8 cellular contexts compared by ENCODE assay signal in the genomic region with DNA sequence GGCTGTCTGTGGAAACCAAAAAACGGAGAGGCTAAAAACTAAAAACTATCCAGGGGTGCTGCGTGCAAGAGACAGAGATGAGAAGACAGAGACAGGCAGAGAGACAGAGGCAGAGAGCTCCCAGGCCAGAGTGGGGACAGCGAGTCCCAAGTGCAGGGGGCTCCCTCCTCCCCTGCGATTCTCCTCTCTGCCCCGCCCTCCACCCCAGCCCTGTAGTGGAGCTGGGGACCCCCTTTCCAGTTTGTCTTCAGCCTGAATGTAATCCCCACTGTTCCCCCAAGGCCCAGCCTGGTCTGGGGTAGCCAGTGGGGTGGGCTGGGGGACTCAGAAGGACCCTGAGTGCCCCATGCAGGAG. TPM values are rescaled to one million over a fixed set of nuclear protein-coding genes. Genes with fewer than 3 reads are reported as not detected.
DNase-seq lines count a peak whose midpoint lies in the region; FAIRE-seq and TF ChIP-seq lines count a peak whose summit lies in the region.

No MANE protein-coding gene starts in this region.

- peaks cover 0 to 16% (median 3%) of the 10 kb centered on the region in 11 experiments; a peak in 5 of 22 replicates for H3K36me3 ChIP-seq in BLaER1 treated with 17β-estradiol and CSF1 and Interleukin-3, amounts not matched to agents 10 nM and 100 nM
- H3K36me3 ChIP-seq in PC-9 (ENCODE audit: low read depth) (no peaks in the 10 kb centered on the region), endothelial cell of umbilical vein (ENCODE audit: control insufficient read depth in 2 of 2, extremely low read depth in 1 of 2, insufficient read depth in 2 of 2, low read length in 2 of 2) (no peaks in the 10 kb centered on the region), prostate gland (no peaks in the 10 kb centered on the region)

- peaks cover 63 to 83% (median 81%) of the 10 kb centered on the region in 10 experiments for H3K4me1 ChIP-seq in BLaER1 treated with 17β-estradiol and CSF1 and Interleukin-3, amounts not matched to agents 10 nM and 100 nM
- H3K4me1 ChIP-seq in PC-9 (replicated peaks; ENCODE audit: insufficient read depth) (0 out of 2 replicates have a peak, but pooled peaks cover 4% of the 10 kb centered on the region), endothelial cell of umbilical vein (ENCODE audit: control insufficient read depth, extremely low read depth, insufficient read depth, low read length) (peaks cover 26% of the 10 kb centered on the region), prostate gland (replicated peaks) (peaks cover 18% of the 10 kb centered on the region)

- H3K4me2 ChIP-seq in BLaER1 treated with 17β-estradiol and CSF1 and Interleukin-3, amounts not matched to agents 10 nM and 100 nM, result peak overlapping the region; percentile 93 to 100 (median 98)
- peak overlapping the region; percentile 88 for H3K4me2 ChIP-seq in PC-9
- peak overlapping the region; percentile 64 for H3K4me2 ChIP-seq in endothelial cell of umbilical vein (ENCODE audit: insufficient read depth, low read length)

- H3K9me1 ChIP-seq in endothelial cell of umbilical vein (replicated peaks; ENCODE audit: control insufficient read depth, extremely low read depth, insufficient read depth, low read length), result no peaks in the 10 kb centered on the region

- intact Hi-C loops in PC-9 (cut with micrococcal nuclease; ENCODE audit: unreplicated experiment), result no loop called here
- intact Hi-C loops in endothelial cell of umbilical vein (cut with micrococcal nuclease), result no loop called here
- intact Hi-C loops in prostate gland (cut with DNase I), result loop anchor here (5.0 kb wide), 1 partner anchor 39 kb away; no protein-coding TSS in a partner anchor

- H3K79me2 ChIP-seq in PC-9 (ENCODE audit: low read depth) (peaks cover 64% of the 10 kb centered on the region), endothelial cell of umbilical vein (ENCODE audit: control insufficient read depth, insufficient read depth, low read length) (peaks cover 74% of the 10 kb centered on the region)

- no TSS peak for BruUV-seq in PC-9 (replicated peaks; lab: Mats Ljungman, UMichigan)
- no TSS peak for BruUV-seq in endothelial cell of umbilical vein (replicated peaks; lab: Mats Ljungman, UMichigan)

- no peaks in the 10 kb centered on the region for H3K27me3 ChIP-seq in BLaER1 treated with 17β-estradiol and CSF1 and Interleukin-3, amounts not matched to agents 10 nM and 100 nM
- H3K27me3 ChIP-seq in PC-9 (ENCODE audit: insufficient read depth, low read depth), result no peaks in the 10 kb centered on the region
- H3K27me3 ChIP-seq in endothelial cell of umbilical vein (ENCODE audit: control insufficient read depth in 2 of 2, insufficient read depth in 2 of 2, low read length in 2 of 2), result no peaks in the 10 kb centered on the region
- no peaks in the 10 kb centered on the region for H3K27me3 ChIP-seq in prostate gland (replicated peaks; ENCODE audit: insufficient read depth)

- H4K20me1 ChIP-seq in BLaER1 treated with 17β-estradiol and CSF1 and Interleukin-3, amounts not matched to agents 10 nM and 100 nM, result peaks cover 33 to 78% (median 58%) of the 10 kb centered on the region in 11 experiments
- peaks cover 16% of the 10 kb centered on the region for H4K20me1 ChIP-seq in PC-9 (ENCODE audit: insufficient read depth)
- H4K20me1 ChIP-seq in endothelial cell of umbilical vein (replicated peaks; ENCODE audit: control insufficient read depth, extremely low read depth, insufficient read depth, low read length), result no peaks in the 10 kb centered on the region

- H3F3A ChIP-seq in PC-9 (ENCODE audit: insufficient read depth, low read depth), result no peaks in the 10 kb centered on the region; the same call in 1 of the 2 replicates

- peak overlapping the region; percentile 14 to 98 (median 95); a peak in 20 of 22 replicates for H3K27ac ChIP-seq in BLaER1 treated with 17β-estradiol and CSF1 and Interleukin-3, amounts not matched to agents 10 nM and 100 nM
- no peak overlapping the region for H3K27ac ChIP-seq in PC-9
- H3K27ac ChIP-seq in endothelial cell of umbilical vein (ENCODE audit: insufficient read depth, low read depth, low read length), result no peak overlapping the region
- peak overlapping the region; percentile 96 to 100 for H3K27ac ChIP-seq in prostate gland

- FAIRE-seq in endothelial cell of umbilical vein (lab: Jason Lieb, UNC), result peak; percentile 15

- dilution Hi-C loops in endothelial cell of umbilical vein (cut with MboI; ENCODE audit: extremely low pct_ligation_motif_present, low sequenced_read_pairs), result no loop called here

- CTCF ChIA-PET in PC-9 (lab: Charles Lee) (no interaction called here), endothelial cell of umbilical vein (lab: Charles Lee) (interaction anchor here (2.3 kb wide), 1 partner anchor 61 kb away, joined by 10 read pairs; no protein-coding TSS in a partner anchor)

- 18% methylated on average over 5 of the region's 5 CpGs for WGBS in prostate gland

- H3K9me2 ChIP-seq in PC-9 (ENCODE audit: insufficient read depth), result no peaks in the 10 kb centered on the region

- no peak for TF ChIP-seq CTCF in PC-9 (conservative IDR thresholded peaks at IDR 0.05)
- no peak for TF ChIP-seq CTCF in endothelial cell of umbilical vein (IDR thresholded peaks at IDR 0.05; ENCODE audit: extremely low read depth in 1 of 2, insufficient read depth in 1 of 2, low read depth in 1 of 2, low read length in 2 of 2)
- TF ChIP-seq CTCF in prostate gland (IDR thresholded peaks at IDR 0.05), result no peak

- peak overlapping the region; percentile 86 to 98 (median 94) for H3K9ac ChIP-seq in BLaER1 treated with 17β-estradiol and CSF1 and Interleukin-3, amounts not matched to agents 10 nM and 100 nM
- peak overlapping the region; percentile 36 for H3K9ac ChIP-seq in endothelial cell of umbilical vein (replicated peaks; ENCODE audit: extremely low read depth, insufficient read depth, low read length)

- POLR2A ChIA-PET in PC-9 (lab: Charles Lee; ENCODE audit: unreplicated experiment), result no interaction called here
- POLR2A ChIA-PET in endothelial cell of umbilical vein (lab: Charles Lee), result no interaction called here

- TF ChIP-seq POLR2A in endothelial cell of umbilical vein (IDR thresholded peaks at IDR 0.05; ENCODE audit: low read depth, low read length) (no peak), prostate gland (IDR thresholded peaks at IDR 0.05) (no peak)

- DNase-seq in PC-9 (no peak), endothelial cell of umbilical vein (ENCODE audit: low read depth, low spot score) (no peak), prostate gland (ENCODE audit: low spot score) (no peak), pons (ENCODE audit: low spot score) (no peak), D341Med (ENCODE audit: low spot score) (no peak), SIG-M5 (lab: John Stamatoyannopoulos, UW) (no peak), NCI-H2029 treated with DMSO at 0.1 percent for 48 hours (lab: John Stamatoyannopoulos, UW) (no peak)

- H3K4me3 ChIP-seq in BLaER1 treated with 17β-estradiol and CSF1 and Interleukin-3, amounts not matched to agents 10 nM and 100 nM, result peak overlapping the region; percentile 79 to 94 (median 85); a peak in 19 of 20 replicates
- H3K4me3 ChIP-seq in PC-9 (peak overlapping the region; percentile 71; the same call in 1 of the 2 replicates), endothelial cell of umbilical vein (replicated peaks in 1 of 3; ENCODE audit: insufficient read depth in 1 of 3, low read depth in 1 of 3, low read length in 3 of 3) (peak overlapping the region in 1 of 3 experiments; percentile 9), prostate gland (peak overlapping the region; percentile 79 to 99)

- no peaks in the 10 kb centered on the region for H3K9me3 ChIP-seq in BLaER1 treated with 17β-estradiol and CSF1 and Interleukin-3, amounts not matched to agents 10 nM and 100 nM (replicated peaks in 1 of 11)
- H3K9me3 ChIP-seq in PC-9 (ENCODE audit: insufficient read depth, low read depth) (no peaks in the 10 kb centered on the region), endothelial cell of umbilical vein (replicated peaks; ENCODE audit: control insufficient read depth, insufficient read depth, low read length) (no peaks in the 10 kb centered on the region), prostate gland (no peaks in the 10 kb centered on the region)

- no peak overlapping the region for H2AFZ ChIP-seq in PC-9
- no peak overlapping the region for H2AFZ ChIP-seq in endothelial cell of umbilical vein (ENCODE audit: low read depth, low read length)

TF ChIP-seq in endothelial cell of umbilical vein, 7 proteins besides CTCF, POLR2A, EP300 and RAD21:
- TF ChIP-seq POLR2AphosphoS5 (IDR thresholded peaks at IDR 0.05; ENCODE audit: insufficient read depth, low read depth, low read length), result no peak
- TF ChIP-seq, protein P1, sequence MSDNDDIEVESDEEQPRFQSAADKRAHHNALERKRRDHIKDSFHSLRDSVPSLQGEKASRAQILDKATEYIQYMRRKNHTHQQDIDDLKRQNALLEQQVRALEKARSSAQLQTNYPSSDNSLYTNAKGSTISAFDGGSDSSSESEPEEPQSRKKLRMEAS (IDR thresholded peaks at IDR 0.05; ENCODE audit: insufficient read depth, insufficient read length), result no peak
- TF ChIP-seq MYC (IDR thresholded peaks at IDR 0.05; ENCODE audit: low read depth, low read length), result no peak
- no peak for TF ChIP-seq JUN (IDR thresholded peaks at IDR 0.05; ENCODE audit: borderline replicate concordance, insufficient read depth, insufficient read length, low read depth)
- no peak for TF ChIP-seq GATA2 (IDR thresholded peaks at IDR 0.05; ENCODE audit: insufficient read depth, insufficient read length, low read depth, low read length)
- TF ChIP-seq FOS (IDR thresholded peaks at IDR 0.05; ENCODE audit: borderline replicate concordance, insufficient read depth, low read length), result no peak
- no peak for TF ChIP-seq EZH2 (IDR thresholded peaks at IDR 0.05; ENCODE audit: borderline replicate concordance, low read depth, low read length, severe bottlenecking)

RNA-seq across cellular contexts. Expression of gene NFIC, which starts 2.0 kb away (rescaled TPM):
- total RNA-seq in PC-9 (2021) (71.1 and 75.6 TPM in 2 replicates), endothelial cell of umbilical vein (131 and 133 TPM in 2 replicates), prostate gland (100 to 1,000 TPM; 160 to 168 TPM)
- 8.5 and 11.4 TPM in 2 replicates for polyA plus RNA-seq in endothelial cell of umbilical vein
- polyA plus RNA-seq in endothelial cell of umbilical vein (2011; cell fraction: cytosol; rRNA removed), result 12.8 and 14.1 TPM in 2 replicates
- 21.9 and 24.5 TPM in 2 replicates for polyA plus RNA-seq in endothelial cell of umbilical vein (2011; cell fraction: nucleus; rRNA removed)
- 41.1 and 45.2 TPM in 2 replicates for polyA plus RNA-seq in endothelial cell of umbilical vein (2012)
- polyA minus RNA-seq in endothelial cell of umbilical vein, result 16.4 and 18.3 TPM in 2 replicates
- polyA minus RNA-seq in endothelial cell of umbilical vein (2011; cell fraction: cytosol; rRNA and poly(A)+ RNA removed), result 35.0 TPM
- 14.8 and 32.1 TPM in 2 replicates for polyA minus RNA-seq in endothelial cell of umbilical vein (2011; cell fraction: nucleus; rRNA and poly(A)+ RNA removed)

Comparison
In these comparisons a context has a peak if more than half of its experiments do, and no peak if none do; other contexts are left out.
1. H3K27ac ChIP-seq: peak in BLaER1 treated with 17β-estradiol and CSF1 and Interleukin-3, amounts not matched to agents 10 nM and 100 nM (11 of 11) and prostate gland (2 of 2); none in PC-9 (single experiment) and endothelial cell of umbilical vein (single experiment).
2. Peak in every context shown above with its lines, with median percentiles within 50 percentile points of each other: H3K4me2 ChIP-seq.